Comparison of ENCODE assay signal across 1 cellular context in genomic region chr6:119627908-119628669, GRCh38.
TF ChIP-seq lines count a peak whose summit lies in the region.

No MANE protein-coding gene starts in this region.

TF ChIP-seq in K562, 482 proteins besides CTCF, POLR2A, EP300 and RAD21 (continued from another document):
- TF ChIP-seq ATF3 (IDR thresholded peaks at IDR 0.05), result peak; percentile 98
- TF ChIP-seq ATF3 (CRISPR knock-in tag; conservative IDR thresholded peaks at IDR 0.05), result peak; percentile 62; the same call in 1 of the 2 replicates
- TF ChIP-seq POLR2B (IDR thresholded peaks at IDR 0.05; ENCODE audit: low read depth, partially characterized antibody), result no peak
- no peak for TF ChIP-seq TBP (optimal IDR thresholded peaks at IDR 0.05; ENCODE audit: low read depth, low read length)
- no peak for TF ChIP-seq ZFP30 (CRISPR knock-in tag; IDR thresholded peaks at IDR 0.05; ENCODE audit: borderline replicate concordance)
- TF ChIP-seq, protein P1, sequence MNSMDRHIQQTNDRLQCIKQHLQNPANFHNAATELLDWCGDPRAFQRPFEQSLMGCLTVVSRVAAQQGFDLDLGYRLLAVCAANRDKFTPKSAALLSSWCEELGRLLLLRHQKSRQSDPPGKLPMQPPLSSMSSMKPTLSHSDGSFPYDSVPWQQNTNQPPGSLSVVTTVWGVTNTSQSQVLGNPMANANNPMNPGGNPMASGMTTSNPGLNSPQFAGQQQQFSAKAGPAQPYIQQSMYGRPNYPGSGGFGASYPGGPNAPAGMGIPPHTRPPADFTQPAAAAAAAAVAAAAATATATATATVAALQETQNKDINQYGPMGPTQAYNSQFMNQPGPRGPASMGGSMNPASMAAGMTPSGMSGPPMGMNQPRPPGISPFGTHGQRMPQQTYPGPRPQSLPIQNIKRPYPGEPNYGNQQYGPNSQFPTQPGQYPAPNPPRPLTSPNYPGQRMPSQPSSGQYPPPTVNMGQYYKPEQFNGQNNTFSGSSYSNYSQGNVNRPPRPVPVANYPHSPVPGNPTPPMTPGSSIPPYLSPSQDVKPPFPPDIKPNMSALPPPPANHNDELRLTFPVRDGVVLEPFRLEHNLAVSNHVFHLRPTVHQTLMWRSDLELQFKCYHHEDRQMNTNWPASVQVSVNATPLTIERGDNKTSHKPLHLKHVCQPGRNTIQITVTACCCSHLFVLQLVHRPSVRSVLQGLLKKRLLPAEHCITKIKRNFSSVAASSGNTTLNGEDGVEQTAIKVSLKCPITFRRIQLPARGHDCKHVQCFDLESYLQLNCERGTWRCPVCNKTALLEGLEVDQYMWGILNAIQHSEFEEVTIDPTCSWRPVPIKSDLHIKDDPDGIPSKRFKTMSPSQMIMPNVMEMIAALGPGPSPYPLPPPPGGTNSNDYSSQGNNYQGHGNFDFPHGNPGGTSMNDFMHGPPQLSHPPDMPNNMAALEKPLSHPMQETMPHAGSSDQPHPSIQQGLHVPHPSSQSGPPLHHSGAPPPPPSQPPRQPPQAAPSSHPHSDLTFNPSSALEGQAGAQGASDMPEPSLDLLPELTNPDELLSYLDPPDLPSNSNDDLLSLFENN (IDR thresholded peaks at IDR 0.05; ENCODE audit: low read depth in 2 of 2, low read length in 2 of 2), result 0 out of 4 replicates have a peak, but pooled peaks of 1 of the 2 experiments have one; percentile 33
- TF ChIP-seq CTBP1 (IDR thresholded peaks at IDR 0.05; ENCODE audit: borderline replicate concordance), result peak; percentile 79
- TF ChIP-seq NEUROD1 (IDR thresholded peaks at IDR 0.05; ENCODE audit: borderline replicate concordance, low read depth, low read length, partially characterized antibody), result peak; percentile 14
- TF ChIP-seq, protein P2, sequence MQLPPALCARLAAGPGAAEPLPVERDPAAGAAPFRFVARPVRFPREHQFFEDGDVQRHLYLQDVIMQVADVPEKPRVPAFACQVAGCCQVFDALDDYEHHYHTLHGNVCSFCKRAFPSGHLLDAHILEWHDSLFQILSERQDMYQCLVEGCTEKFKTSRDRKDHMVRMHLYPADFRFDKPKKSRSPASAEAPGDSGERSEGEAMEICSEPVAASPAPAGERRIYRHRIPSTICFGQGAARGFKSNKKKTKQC (CRISPR knock-in tag; IDR thresholded peaks at IDR 0.05), result no peak
- TF ChIP-seq JUND (IDR thresholded peaks at IDR 0.05; ENCODE audit: borderline replicate concordance, low read depth, low read length), result peak; percentile 93
- peak; percentile 94 for TF ChIP-seq JUND (tag; IDR thresholded peaks at IDR 0.05; ENCODE audit: borderline replicate concordance, low read depth, low read length)
- TF ChIP-seq ZBTB1 (CRISPR knock-in tag; IDR thresholded peaks at IDR 0.05; ENCODE audit: borderline replicate concordance, low read depth), result no peak
- peak; percentile 41; the same call in 1 of the 2 replicates for TF ChIP-seq ZNF589 (CRISPR knock-in tag; IDR thresholded peaks at IDR 0.05; ENCODE audit: low read depth)
- TF ChIP-seq DPF2 (IDR thresholded peaks at IDR 0.05), result peak; percentile 67; the same call in 1 of the 2 replicates
- peak; percentile 94 for TF ChIP-seq MEIS2 (IDR thresholded peaks at IDR 0.05; ENCODE audit: partially characterized antibody)
- peak; percentile 38; the same call in 1 of the 2 replicates for TF ChIP-seq MEF2D (tag; conservative IDR thresholded peaks at IDR 0.05; ENCODE audit: low read depth)
- TF ChIP-seq POLR3G (IDR thresholded peaks at IDR 0.05; ENCODE audit: extremely low read depth, insufficient read length, insufficient replicate concordance), result no peak
- TF ChIP-seq, protein P3, sequence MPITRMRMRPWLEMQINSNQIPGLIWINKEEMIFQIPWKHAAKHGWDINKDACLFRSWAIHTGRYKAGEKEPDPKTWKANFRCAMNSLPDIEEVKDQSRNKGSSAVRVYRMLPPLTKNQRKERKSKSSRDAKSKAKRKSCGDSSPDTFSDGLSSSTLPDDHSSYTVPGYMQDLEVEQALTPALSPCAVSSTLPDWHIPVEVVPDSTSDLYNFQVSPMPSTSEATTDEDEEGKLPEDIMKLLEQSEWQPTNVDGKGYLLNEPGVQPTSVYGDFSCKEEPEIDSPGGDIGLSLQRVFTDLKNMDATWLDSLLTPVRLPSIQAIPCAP (CRISPR knock-in tag; IDR thresholded peaks at IDR 0.05; ENCODE audit: borderline replicate concordance), result no peak
- no peak for TF ChIP-seq HLTF (IDR thresholded peaks at IDR 0.05)
- TF ChIP-seq, protein P4, sequence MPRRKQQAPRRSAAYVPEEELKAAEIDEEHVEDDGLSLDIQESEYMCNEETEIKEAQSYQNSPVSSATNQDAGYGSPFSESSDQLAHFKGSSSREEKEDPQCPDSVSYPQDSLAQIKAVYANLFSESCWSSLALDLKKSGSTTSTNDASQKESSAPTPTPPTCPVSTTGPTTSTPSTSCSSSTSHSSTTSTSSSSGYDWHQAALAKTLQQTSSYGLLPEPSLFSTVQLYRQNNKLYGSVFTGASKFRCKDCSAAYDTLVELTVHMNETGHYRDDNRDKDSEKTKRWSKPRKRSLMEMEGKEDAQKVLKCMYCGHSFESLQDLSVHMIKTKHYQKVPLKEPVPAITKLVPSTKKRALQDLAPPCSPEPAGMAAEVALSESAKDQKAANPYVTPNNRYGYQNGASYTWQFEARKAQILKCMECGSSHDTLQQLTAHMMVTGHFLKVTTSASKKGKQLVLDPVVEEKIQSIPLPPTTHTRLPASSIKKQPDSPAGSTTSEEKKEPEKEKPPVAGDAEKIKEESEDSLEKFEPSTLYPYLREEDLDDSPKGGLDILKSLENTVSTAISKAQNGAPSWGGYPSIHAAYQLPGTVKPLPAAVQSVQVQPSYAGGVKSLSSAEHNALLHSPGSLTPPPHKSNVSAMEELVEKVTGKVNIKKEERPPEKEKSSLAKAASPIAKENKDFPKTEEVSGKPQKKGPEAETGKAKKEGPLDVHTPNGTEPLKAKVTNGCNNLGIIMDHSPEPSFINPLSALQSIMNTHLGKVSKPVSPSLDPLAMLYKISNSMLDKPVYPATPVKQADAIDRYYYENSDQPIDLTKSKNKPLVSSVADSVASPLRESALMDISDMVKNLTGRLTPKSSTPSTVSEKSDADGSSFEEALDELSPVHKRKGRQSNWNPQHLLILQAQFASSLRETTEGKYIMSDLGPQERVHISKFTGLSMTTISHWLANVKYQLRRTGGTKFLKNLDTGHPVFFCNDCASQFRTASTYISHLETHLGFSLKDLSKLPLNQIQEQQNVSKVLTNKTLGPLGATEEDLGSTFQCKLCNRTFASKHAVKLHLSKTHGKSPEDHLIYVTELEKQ (CRISPR knock-in tag; IDR thresholded peaks at IDR 0.05), result no peak
- TF ChIP-seq MAFG (tag; conservative IDR thresholded peaks at IDR 0.05), result 0 out of 2 replicates have a peak, but pooled peaks have one; percentile 6
- peak; percentile 75 for TF ChIP-seq NFRKB (IDR thresholded peaks at IDR 0.05; ENCODE audit: low read depth)
- TF ChIP-seq SREBF2 (CRISPR knock-in tag; IDR thresholded peaks at IDR 0.05), result no peak
- TF ChIP-seq CREM (IDR thresholded peaks at IDR 0.05; ENCODE audit: low read depth), result peak; percentile 46; the same call in 1 of the 2 replicates
- 0 out of 4 replicates have a peak, but pooled peaks of 1 of the 2 experiments have one; percentile 44 for TF ChIP-seq HDAC1 (IDR thresholded peaks at IDR 0.05)
- 0 out of 4 replicates have a peak, but pooled peaks of 1 of the 2 experiments have one; percentile 0 for TF ChIP-seq CSDE1 (IDR thresholded peaks at IDR 0.05)
- TF ChIP-seq XRCC4 (IDR thresholded peaks at IDR 0.05; ENCODE audit: extremely low read depth, insufficient read depth, insufficient read length), result no peak
- no peak for TF ChIP-seq ZC3H11A (IDR thresholded peaks at IDR 0.05; ENCODE audit: low read depth, low read length)
- peak; percentile 95 for TF ChIP-seq JUN (IDR thresholded peaks at IDR 0.05; ENCODE audit: borderline replicate concordance, low read depth, low read length)
- 0 out of 2 replicates have a peak, but pooled peaks have one; percentile 70 for TF ChIP-seq JUN (CRISPR knock-in tag; IDR thresholded peaks at IDR 0.05; ENCODE audit: borderline replicate concordance)
- TF ChIP-seq TAL1 (IDR thresholded peaks at IDR 0.05), result peak; percentile 51
- TF ChIP-seq ELF2 (CRISPR knock-in tag; IDR thresholded peaks at IDR 0.05), result no peak
- peak in 1 of 2 experiments; percentile 68; a peak in 1 of 4 replicates for TF ChIP-seq RCOR1 (IDR thresholded peaks at IDR 0.05; ENCODE audit: borderline replicate concordance in 1 of 2, low read depth in 2 of 2, low read length in 2 of 2)
- TF ChIP-seq GTF2E2 (tag; IDR thresholded peaks at IDR 0.05), result peak; percentile 60
- no peak for TF ChIP-seq BRF2 (IDR thresholded peaks at IDR 0.05; ENCODE audit: borderline replicate concordance, insufficient read depth, insufficient read length)
- 0 out of 2 replicates have a peak, but pooled peaks have one; percentile 12 for TF ChIP-seq MAFK (IDR thresholded peaks at IDR 0.05; ENCODE audit: low read length)
TF ChIP-seq in K562: peak in this region for 60.
